In genomic region chr2:229673676-229674075, GRCh38 we compare ENCODE assay signal across 28 cellular contexts. TPM values are rescaled to one million over a fixed set of nuclear protein-coding genes. Genes with fewer than 3 reads are reported as not detected.
DNase-seq lines count a peak whose midpoint lies in the region; ATAC-seq and TF ChIP-seq lines count a peak whose summit lies in the region.
"Had no signal": no experiment of that assay in that cellular context is flagged by ENCODE, and none has a peak within 500 bp of the region (broad histone marks: within the 10 kb centered on the region; RNA-seq: fewer than 3 reads in every experiment).

No MANE protein-coding gene starts in this region.

- no peaks in the 10 kb centered on the region for H3K4me1 ChIP-seq in PC-9 (replicated peaks; ENCODE audit: insufficient read depth)
- H3K4me1 ChIP-seq in CD8-positive, alpha-beta T cell (ENCODE audit: insufficient read depth, low read length) = no peaks in the 10 kb centered on the region
- H3K4me1 ChIP-seq: breast epithelium, upper lobe of left lung had no signal

- H3K4me1 Mint-ChIP-seq in activated CD8-positive, alpha-beta T cell treated with anti-CD3 and anti-CD28 coated beads, Interleukin-2, amount 10 ng/mL, durations not matched to agents 7 days and 5 days (ENCODE audit: low read depth) = no peaks in the 10 kb centered on the region
- H3K4me1 Mint-ChIP-seq in CD8-positive, alpha-beta T cell (ENCODE audit: low read depth) = no peaks in the 10 kb centered on the region
- H3K4me1 Mint-ChIP-seq: activated CD4-positive, alpha-beta T cell treated with anti-CD3 and anti-CD28 coated beads for 36 hours; activated naive CD4-positive, alpha-beta T cell treated with anti-CD3 and anti-CD28 coated beads, Interleukin-2, amount 50 U/mL, for 24 hours; naive thymus-derived CD8-positive, alpha-beta T cell had no signal

- H3K36me3 ChIP-seq in PC-9 (ENCODE audit: low read depth) (no peaks in the 10 kb centered on the region), brain microvascular endothelial cell (replicated peaks) (no peaks in the 10 kb centered on the region)
- H3K36me3 ChIP-seq in CD8-positive, alpha-beta T cell (ENCODE audit: insufficient read depth, low read length) = no peaks in the 10 kb centered on the region
- H3K36me3 ChIP-seq: breast epithelium, upper lobe of left lung had no signal

- DNase-seq in DMS53 (lab: John Stamatoyannopoulos, UW) (peak; percentile 62), HT-29 (ENCODE audit: low spot score) (peak; percentile 5), PC-9 (peak; percentile 48 to 57), epithelial cell of esophagus (ENCODE audit: low read depth) (peak; percentile 81), brain microvascular endothelial cell (no peak), cardiac septum (ENCODE audit: low spot score) (no peak)
- DNase-seq in activated CD8-positive, alpha-beta T cell treated with anti-CD3 and anti-CD28 coated beads, Interleukin-2, amount 10 ng/mL, durations not matched to agents 7 days and 5 days = no peak
- no peak for DNase-seq in CD8-positive, alpha-beta T cell
- DNase-seq: activated CD4-positive, alpha-beta T cell treated with anti-CD3 and anti-CD28 coated beads for 36 hours; activated CD8-positive, alpha-beta T cell treated with anti-CD3 and anti-CD28 coated beads for 36 hours; amniotic stem cell; DMS79; GF-D8; GM23248; hippocampal formation; naive thymus-derived CD8-positive, alpha-beta T cell; NCI-H1417; NCI-H226; NCI-H82; SHP77 treated with DMSO at 0.1 percent for 48 hours; stimulated activated CD4-positive, alpha-beta T cell treated with anti-CD3 and anti-CD28 coated beads, Interleukin-4, amount 100 ng/mL, for 24 hours; upper lobe of left lung had no signal

- H4K20me1 ChIP-seq in PC-9 (ENCODE audit: insufficient read depth) = no peaks in the 10 kb centered on the region

- intact Hi-C loops in PC-9 (cut with micrococcal nuclease; ENCODE audit: unreplicated experiment) = no loop called here
- intact Hi-C loops in CD8-positive, alpha-beta T cell (cut with DNase I, micrococcal nuclease) = no loop called here
- intact Hi-C loops in cardiac septum (cut with DNase I) = no loop called here

- H2AFZ ChIP-seq in PC-9 = no peak overlapping the region
- H2AFZ ChIP-seq: GM23248 had no signal

- H3K27me3 ChIP-seq in PC-9 (ENCODE audit: insufficient read depth, low read depth) (no peaks in the 10 kb centered on the region), brain microvascular endothelial cell (replicated peaks) (no peaks in the 10 kb centered on the region)
- no peaks in the 10 kb centered on the region for H3K27me3 ChIP-seq in CD8-positive, alpha-beta T cell (ENCODE audit: insufficient read depth, low read length)
- H3K27me3 ChIP-seq: upper lobe of left lung had no signal

- no peak overlapping the region for H3K4me3 Mint-ChIP-seq in activated CD8-positive, alpha-beta T cell treated with anti-CD3 and anti-CD28 coated beads, Interleukin-2, amount 10 ng/mL, durations not matched to agents 7 days and 5 days
- no peak overlapping the region for H3K4me3 Mint-ChIP-seq in CD8-positive, alpha-beta T cell
- H3K4me3 Mint-ChIP-seq: activated CD4-positive, alpha-beta T cell treated with anti-CD3 and anti-CD28 coated beads for 36 hours; activated CD8-positive, alpha-beta T cell treated with anti-CD3 and anti-CD28 coated beads for 36 hours; activated naive CD4-positive, alpha-beta T cell treated with anti-CD3 and anti-CD28 coated beads, Interleukin-2, amount 50 U/mL, for 24 hours; naive thymus-derived CD8-positive, alpha-beta T cell; T-helper 2 cell treated with Interferon-gamma antibody and Interleukin-4, amounts not matched to agents 5 μg/mL and 100 μg/mL, for 36 hours had no signal

- no peaks in the 10 kb centered on the region for H3K9me2 ChIP-seq in PC-9 (ENCODE audit: insufficient read depth)

- no TSS peak for BruUV-seq in PC-9 (replicated peaks; lab: Mats Ljungman, UMichigan)

- CTCF ChIA-PET in PC-9 (lab: Charles Lee) = interaction anchor here (0.5 kb wide), 1 partner anchor 243 kb away, joined by 4 read pairs; no protein-coding TSS in a partner anchor
- CTCF ChIA-PET in activated CD8-positive, alpha-beta T cell treated with anti-CD3 and anti-CD28 coated beads, Interleukin-2, amount 10 ng/mL, durations not matched to agents 7 days and 5 days (lab: Charles Lee) = no interaction called here
- CTCF ChIA-PET in CD8-positive, alpha-beta T cell (lab: Charles Lee) = no interaction called here

- H3K27me3 Mint-ChIP-seq in activated CD8-positive, alpha-beta T cell treated with anti-CD3 and anti-CD28 coated beads, Interleukin-2, amount 10 ng/mL, durations not matched to agents 7 days and 5 days (ENCODE audit: low read depth) = peaks cover 25% of the 10 kb centered on the region
- H3K27me3 Mint-ChIP-seq in CD8-positive, alpha-beta T cell (ENCODE audit: low read depth) = peaks cover 42% of the 10 kb centered on the region

- H3K27ac Mint-ChIP-seq in activated CD8-positive, alpha-beta T cell treated with anti-CD3 and anti-CD28 coated beads, Interleukin-2, amount 10 ng/mL, durations not matched to agents 7 days and 5 days = no peak overlapping the region
- no peak overlapping the region for H3K27ac Mint-ChIP-seq in CD8-positive, alpha-beta T cell
- H3K27ac Mint-ChIP-seq: activated CD4-positive, alpha-beta T cell treated with anti-CD3 and anti-CD28 coated beads for 36 hours; activated CD8-positive, alpha-beta T cell treated with anti-CD3 and anti-CD28 coated beads for 36 hours; activated naive CD4-positive, alpha-beta T cell treated with anti-CD3 and anti-CD28 coated beads, Interleukin-2, amount 50 U/mL, for 24 hours; T-helper 2 cell treated with Interferon-gamma antibody and Interleukin-4, amounts not matched to agents 5 μg/mL and 100 μg/mL, for 36 hours had no signal

- POLR2A ChIA-PET in PC-9 (lab: Charles Lee; ENCODE audit: unreplicated experiment) = no interaction called here
- POLR2A ChIA-PET in activated CD8-positive, alpha-beta T cell treated with anti-CD3 and anti-CD28 coated beads, Interleukin-2, amount 10 ng/mL, durations not matched to agents 7 days and 5 days (lab: Charles Lee) = no interaction called here
- POLR2A ChIA-PET in CD8-positive, alpha-beta T cell (lab: Charles Lee) = no interaction called here

- H3K4me3 ChIP-seq in PC-9 (no peak overlapping the region), epithelial cell of esophagus (ENCODE audit: low read length) (no peak overlapping the region), brain microvascular endothelial cell (ENCODE audit: low read depth, low read length) (no peak overlapping the region)
- H3K4me3 ChIP-seq in CD8-positive, alpha-beta T cell (ENCODE audit: low read depth, low read length) = no peak overlapping the region
- H3K4me3 ChIP-seq: breast epithelium, GM23248, K562, lung, upper lobe of left lung had no signal

- H3F3A ChIP-seq in PC-9 (ENCODE audit: insufficient read depth, low read depth) = no peaks in the 10 kb centered on the region

- no peak for ATAC-seq in activated CD8-positive, alpha-beta T cell treated with anti-CD3 and anti-CD28 coated beads, Interleukin-2, amount 10 ng/mL, durations not matched to agents 7 days and 5 days
- no peak for ATAC-seq in CD8-positive, alpha-beta T cell
- ATAC-seq: activated CD4-positive, alpha-beta T cell treated with anti-CD3 and anti-CD28 coated beads for 36 hours; activated CD8-positive, alpha-beta T cell treated with anti-CD3 and anti-CD28 coated beads for 36 hours; K562; naive thymus-derived CD8-positive, alpha-beta T cell had no signal

- in situ Hi-C loops in brain microvascular endothelial cell (cut with HindIII; ENCODE audit: low pct_ligation_motif_present, low sequenced_read_pairs) = no loop called here

- no peak for TF ChIP-seq CTCF in PC-9 (conservative IDR thresholded peaks at IDR 0.05)
- no peak for TF ChIP-seq CTCF in epithelial cell of esophagus (IDR thresholded peaks at IDR 0.05; ENCODE audit: insufficient read depth, low read depth, low read length, missing control alignments)
- TF ChIP-seq CTCF in CD8-positive, alpha-beta T cell (IDR thresholded peaks at IDR 0.05) = no peak
- no peak for TF ChIP-seq CTCF in brain microvascular endothelial cell (IDR thresholded peaks at IDR 0.05; ENCODE audit: low read depth, low read length, missing control alignments)

- no peak overlapping the region for H3K4me2 ChIP-seq in PC-9

- H3K79me2 ChIP-seq in PC-9 (ENCODE audit: low read depth) = no peaks in the 10 kb centered on the region

- H3K9me3 Mint-ChIP-seq in activated CD8-positive, alpha-beta T cell treated with anti-CD3 and anti-CD28 coated beads, Interleukin-2, amount 10 ng/mL, durations not matched to agents 7 days and 5 days (ENCODE audit: insufficient read depth) = no peaks in the 10 kb centered on the region
- no peaks in the 10 kb centered on the region for H3K9me3 Mint-ChIP-seq in CD8-positive, alpha-beta T cell
- H3K9me3 Mint-ChIP-seq: activated CD8-positive, alpha-beta T cell treated with anti-CD3 and anti-CD28 coated beads for 36 hours; activated naive CD4-positive, alpha-beta T cell treated with anti-CD3 and anti-CD28 coated beads, Interleukin-2, amount 50 U/mL, for 24 hours; T-helper 2 cell treated with Interferon-gamma antibody and Interleukin-4, amounts not matched to agents 5 μg/mL and 100 μg/mL, for 36 hours had no signal

- H3K27ac ChIP-seq in PC-9 (no peak overlapping the region), brain microvascular endothelial cell (no peak overlapping the region)
- H3K27ac ChIP-seq in CD8-positive, alpha-beta T cell (ENCODE audit: low read depth, low read length) = no peak overlapping the region
- H3K27ac ChIP-seq: breast epithelium, GM23248, upper lobe of left lung, VCaP had no signal

- no peaks in the 10 kb centered on the region for H3K9me3 ChIP-seq in PC-9 (ENCODE audit: insufficient read depth, low read depth)
- no peaks in the 10 kb centered on the region for H3K9me3 ChIP-seq in CD8-positive, alpha-beta T cell (ENCODE audit: low read length)
- H3K9me3 ChIP-seq: breast epithelium, upper lobe of left lung had no signal

- H3K36me3 Mint-ChIP-seq in activated CD8-positive, alpha-beta T cell treated with anti-CD3 and anti-CD28 coated beads, Interleukin-2, amount 10 ng/mL, durations not matched to agents 7 days and 5 days (ENCODE audit: low read depth) = no peaks in the 10 kb centered on the region
- H3K36me3 Mint-ChIP-seq in CD8-positive, alpha-beta T cell = no peaks in the 10 kb centered on the region
- H3K36me3 Mint-ChIP-seq: activated naive CD4-positive, alpha-beta T cell treated with anti-CD3 and anti-CD28 coated beads, Interleukin-2, amount 50 U/mL, for 24 hours; naive thymus-derived CD8-positive, alpha-beta T cell had no signal

RNA-seq across cellular contexts. Expression of gene DNER, which starts 40.7 kb away (rescaled TPM):
- total RNA-seq in HT-29 (2014; rRNA removed; shearing (Covaris generic)) = not detected in 2 replicates
- total RNA-seq in PC-9 (2021) (0.28 and 0.58 TPM in 2 replicates), cardiac septum (1.00 TPM)
- not detected for total RNA-seq in activated CD8-positive, alpha-beta T cell treated with anti-CD3 and anti-CD28 coated beads, Interleukin-2, amount 10 ng/mL, durations not matched to agents 7 days and 5 days
- total RNA-seq in CD8-positive, alpha-beta T cell = not detected
- total RNA-seq: activated CD4-positive, alpha-beta T cell treated with anti-CD3 and anti-CD28 coated beads for 36 hours; activated CD8-positive, alpha-beta T cell treated with anti-CD3 and anti-CD28 coated beads for 36 hours; K562; naive thymus-derived CD8-positive, alpha-beta T cell had no signal

Comparison
In these comparisons a context has a peak if more than half of its experiments do, and no peak if none do; other contexts are left out.
1. DNase-seq: peak in DMS53 (single experiment), HT-29 (single experiment), PC-9 (2 of 2) and epithelial cell of esophagus (single experiment); none in activated CD8-positive, alpha-beta T cell treated with anti-CD3 and anti-CD28 coated beads, Interleukin-2, amount 10 ng/mL, durations not matched to agents 7 days and 5 days (single experiment), CD8-positive, alpha-beta T cell (0 of 7), brain microvascular endothelial cell (single experiment) and cardiac septum (single experiment).